1 cellular context compared by ENCODE assay signal in the genomic region with DNA sequence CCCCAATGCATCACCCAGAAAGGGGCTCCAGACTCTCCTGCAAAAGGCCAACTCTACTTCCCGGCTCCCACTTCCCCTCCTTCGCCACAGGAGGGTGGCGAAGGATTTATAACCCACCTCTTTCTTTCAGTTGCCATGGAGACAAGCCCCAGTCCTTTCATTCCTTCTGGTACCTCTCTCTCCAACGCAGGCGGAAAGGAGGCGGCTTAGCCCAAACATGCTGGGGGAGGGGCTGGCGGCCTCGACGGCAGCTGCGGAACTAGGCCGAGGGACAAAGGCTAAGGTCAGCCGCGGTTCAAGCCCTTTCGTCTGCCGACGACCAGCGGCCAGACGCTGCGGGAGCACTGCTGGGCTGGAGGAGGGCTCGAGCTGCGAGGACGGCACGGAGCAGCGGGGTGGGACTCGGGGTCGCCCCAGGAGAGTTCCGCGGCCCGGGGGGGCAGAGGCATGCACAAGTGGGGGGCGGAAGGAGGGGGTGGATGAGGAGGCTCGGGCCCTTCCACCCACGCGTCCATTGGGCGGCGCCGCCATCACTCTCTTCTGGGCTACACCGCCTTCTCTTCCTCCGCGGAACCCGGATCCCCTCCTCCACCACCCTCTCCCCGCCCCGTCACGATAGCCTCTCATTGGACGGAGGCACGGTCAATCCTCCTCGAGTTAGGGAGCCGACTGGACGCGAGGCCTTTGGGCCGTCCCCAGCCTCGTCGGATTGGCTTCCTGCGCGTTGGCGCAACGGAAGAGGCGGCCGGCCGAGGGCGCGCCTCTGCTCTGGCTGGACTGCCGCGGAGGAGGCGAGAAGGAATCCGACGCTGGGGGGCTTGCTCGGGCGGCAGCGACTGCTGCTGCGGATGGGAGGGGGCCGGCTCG.
TF ChIP-seq lines count a peak whose summit lies in the region.

A gene (plus strand): TSS at position 766 of the 867 bp plus-strand sequence.

TF ChIP-seq in SK-N-SH, 30 proteins besides CTCF, POLR2A, EP300 and RAD21 (continued from another document):
- TF ChIP-seq, protein P1, sequence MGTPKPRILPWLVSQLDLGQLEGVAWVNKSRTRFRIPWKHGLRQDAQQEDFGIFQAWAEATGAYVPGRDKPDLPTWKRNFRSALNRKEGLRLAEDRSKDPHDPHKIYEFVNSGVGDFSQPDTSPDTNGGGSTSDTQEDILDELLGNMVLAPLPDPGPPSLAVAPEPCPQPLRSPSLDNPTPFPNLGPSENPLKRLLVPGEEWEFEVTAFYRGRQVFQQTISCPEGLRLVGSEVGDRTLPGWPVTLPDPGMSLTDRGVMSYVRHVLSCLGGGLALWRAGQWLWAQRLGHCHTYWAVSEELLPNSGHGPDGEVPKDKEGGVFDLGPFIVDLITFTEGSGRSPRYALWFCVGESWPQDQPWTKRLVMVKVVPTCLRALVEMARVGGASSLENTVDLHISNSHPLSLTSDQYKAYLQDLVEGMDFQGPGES (IDR thresholded peaks at IDR 0.05; ENCODE audit: low read depth, low read length) = peak; percentile 95
- TF ChIP-seq, protein P2, sequence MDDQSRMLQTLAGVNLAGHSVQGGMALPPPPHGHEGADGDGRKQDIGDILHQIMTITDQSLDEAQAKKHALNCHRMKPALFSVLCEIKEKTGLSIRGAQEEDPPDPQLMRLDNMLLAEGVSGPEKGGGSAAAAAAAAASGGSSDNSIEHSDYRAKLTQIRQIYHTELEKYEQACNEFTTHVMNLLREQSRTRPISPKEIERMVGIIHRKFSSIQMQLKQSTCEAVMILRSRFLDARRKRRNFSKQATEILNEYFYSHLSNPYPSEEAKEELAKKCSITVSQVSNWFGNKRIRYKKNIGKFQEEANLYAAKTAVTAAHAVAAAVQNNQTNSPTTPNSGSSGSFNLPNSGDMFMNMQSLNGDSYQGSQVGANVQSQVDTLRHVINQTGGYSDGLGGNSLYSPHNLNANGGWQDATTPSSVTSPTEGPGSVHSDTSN (IDR thresholded peaks at IDR 0.05) = peak; percentile 100
- TF ChIP-seq, protein P3, sequence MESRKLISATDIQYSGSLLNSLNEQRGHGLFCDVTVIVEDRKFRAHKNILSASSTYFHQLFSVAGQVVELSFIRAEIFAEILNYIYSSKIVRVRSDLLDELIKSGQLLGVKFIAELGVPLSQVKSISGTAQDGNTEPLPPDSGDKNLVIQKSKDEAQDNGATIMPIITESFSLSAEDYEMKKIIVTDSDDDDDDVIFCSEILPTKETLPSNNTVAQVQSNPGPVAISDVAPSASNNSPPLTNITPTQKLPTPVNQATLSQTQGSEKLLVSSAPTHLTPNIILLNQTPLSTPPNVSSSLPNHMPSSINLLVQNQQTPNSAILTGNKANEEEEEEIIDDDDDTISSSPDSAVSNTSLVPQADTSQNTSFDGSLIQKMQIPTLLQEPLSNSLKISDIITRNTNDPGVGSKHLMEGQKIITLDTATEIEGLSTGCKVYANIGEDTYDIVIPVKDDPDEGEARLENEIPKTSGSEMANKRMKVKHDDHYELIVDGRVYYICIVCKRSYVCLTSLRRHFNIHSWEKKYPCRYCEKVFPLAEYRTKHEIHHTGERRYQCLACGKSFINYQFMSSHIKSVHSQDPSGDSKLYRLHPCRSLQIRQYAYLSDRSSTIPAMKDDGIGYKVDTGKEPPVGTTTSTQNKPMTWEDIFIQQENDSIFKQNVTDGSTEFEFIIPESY (IDR thresholded peaks at IDR 0.05; ENCODE audit: borderline replicate concordance, low read depth) = no peak
- TF ChIP-seq FOXJ3 (CRISPR knock-in tag; IDR thresholded peaks at IDR 0.05) = peak; percentile 53; the same call in 1 of the 2 replicates
- no peak for TF ChIP-seq NRF1 (IDR thresholded peaks at IDR 0.05; ENCODE audit: low read depth, low read length)
- TF ChIP-seq EZH2phosphoT487 (IDR thresholded peaks at IDR 0.05; ENCODE audit: borderline replicate concordance, low read depth) = no peak
- TF ChIP-seq, protein P4, sequence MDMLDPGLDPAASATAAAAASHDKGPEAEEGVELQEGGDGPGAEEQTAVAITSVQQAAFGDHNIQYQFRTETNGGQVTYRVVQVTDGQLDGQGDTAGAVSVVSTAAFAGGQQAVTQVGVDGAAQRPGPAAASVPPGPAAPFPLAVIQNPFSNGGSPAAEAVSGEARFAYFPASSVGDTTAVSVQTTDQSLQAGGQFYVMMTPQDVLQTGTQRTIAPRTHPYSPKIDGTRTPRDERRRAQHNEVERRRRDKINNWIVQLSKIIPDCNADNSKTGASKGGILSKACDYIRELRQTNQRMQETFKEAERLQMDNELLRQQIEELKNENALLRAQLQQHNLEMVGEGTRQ (IDR thresholded peaks at IDR 0.05; ENCODE audit: borderline replicate concordance, low read depth, low read length) = no peak
- TF ChIP-seq MEF2A (IDR thresholded peaks at IDR 0.05; ENCODE audit: borderline replicate concordance, low read depth) = no peak
- peak; percentile 37 for TF ChIP-seq SMC3 (IDR thresholded peaks at IDR 0.05; ENCODE audit: low read depth, low read length)
- TF ChIP-seq SIN3A (IDR thresholded peaks at IDR 0.05; ENCODE audit: borderline replicate concordance, low read depth, low read length) = peak; percentile 79; the same call in 1 of the 2 replicates
- TF ChIP-seq ELF1 (IDR thresholded peaks at IDR 0.05) = peak; percentile 45
- peak; percentile 62; the same call in 1 of the 2 replicates for TF ChIP-seq RFX5 (IDR thresholded peaks at IDR 0.05; ENCODE audit: low read length)
- TF ChIP-seq TAF1 (IDR thresholded peaks at IDR 0.05; ENCODE audit: borderline replicate concordance, low read depth, low read length) = peak; percentile 82
- peak; percentile 15; the same call in 1 of the 2 replicates for TF ChIP-seq TCF12 (IDR thresholded peaks at IDR 0.05)
- TF ChIP-seq FOXM1 (IDR thresholded peaks at IDR 0.05; ENCODE audit: low read depth) = no peak
